Comparison of ENCODE assay signal across 2 cellular contexts in genomic region chr16:4015275-4015990, GRCh38.
TF ChIP-seq lines count a peak whose summit lies in the region.

No MANE protein-coding gene starts in this region.

TF ChIP-seq in K562, 482 proteins besides CTCF, POLR2A, EP300 and RAD21 (continued from another document and continues in another):
- no peak for TF ChIP-seq ZNF592 (IDR thresholded peaks at IDR 0.05)
- peak; percentile 81 for TF ChIP-seq JUND (IDR thresholded peaks at IDR 0.05; ENCODE audit: borderline replicate concordance, low read depth, low read length)
- TF ChIP-seq JUND (tag; IDR thresholded peaks at IDR 0.05; ENCODE audit: borderline replicate concordance, low read depth, low read length) = peak; percentile 66; the same call in 1 of the 3 replicates
- TF ChIP-seq RBBP5 (IDR thresholded peaks at IDR 0.05; ENCODE audit: borderline replicate concordance, insufficient read depth, low read length, poor library complexity, severe bottlenecking) = no peak
- no peak for TF ChIP-seq RFX5 (IDR thresholded peaks at IDR 0.05; ENCODE audit: low read depth, low read length)
- TF ChIP-seq ZNF445 (CRISPR knock-in tag; IDR thresholded peaks at IDR 0.05; ENCODE audit: low read depth) = no peak
- TF ChIP-seq BHLHE40 (IDR thresholded peaks at IDR 0.05; ENCODE audit: low read length) = no peak
- TF ChIP-seq ADNP (tag; IDR thresholded peaks at IDR 0.05) = peak; percentile 55; the same call in 1 of the 2 replicates
- TF ChIP-seq NR2C1 (IDR thresholded peaks at IDR 0.05) = 0 out of 2 replicates have a peak, but pooled peaks have one; percentile 22
- TF ChIP-seq NR2C1 (tag; IDR thresholded peaks at IDR 0.05) = 0 out of 2 replicates have a peak, but pooled peaks have one; percentile 20
- TF ChIP-seq BCOR (IDR thresholded peaks at IDR 0.05) = no peak
- TF ChIP-seq YY1 (IDR thresholded peaks at IDR 0.05; ENCODE audit: borderline replicate concordance in 1 of 3, control insufficient read depth in 1 of 3, extremely low read depth in 1 of 3, insufficient read depth in 3 of 3, insufficient read length in 1 of 3, insufficient replicate concordance in 2 of 3, low read depth in 1 of 3, low read length in 2 of 3) = no peak
- TF ChIP-seq SMARCE1 (IDR thresholded peaks at IDR 0.05) = peak; percentile 75; the same call in 1 of the 2 replicates
- no peak for TF ChIP-seq POLR2G (IDR thresholded peaks at IDR 0.05; ENCODE audit: low read depth, low read length)
- no peak for TF ChIP-seq ZNF217 (CRISPR knock-in tag; IDR thresholded peaks at IDR 0.05)
- TF ChIP-seq ZBTB43 (CRISPR knock-in tag; IDR thresholded peaks at IDR 0.05) = no peak
- TF ChIP-seq MED1 (CRISPR knock-in tag; IDR thresholded peaks at IDR 0.05; ENCODE audit: borderline replicate concordance) = no peak
- no peak for TF ChIP-seq RNF219 (CRISPR knock-in tag; IDR thresholded peaks at IDR 0.05)
- TF ChIP-seq ZNF717 (CRISPR knock-in tag; IDR thresholded peaks at IDR 0.05) = no peak
- TF ChIP-seq KDM2B (CRISPR knock-in tag; IDR thresholded peaks at IDR 0.05) = no peak
- no peak for TF ChIP-seq SMARCC2 (IDR thresholded peaks at IDR 0.05; ENCODE audit: low read depth)
- no peak for TF ChIP-seq CSDE1 (IDR thresholded peaks at IDR 0.05)
- TF ChIP-seq CEBPG (CRISPR knock-in tag; IDR thresholded peaks at IDR 0.05) = no peak
- TF ChIP-seq CEBPG (tag; conservative IDR thresholded peaks at IDR 0.05 in 1 of 2, IDR thresholded peaks at IDR 0.05 in 1 of 2) = no peak
- TF ChIP-seq GATAD2B (IDR thresholded peaks at IDR 0.05; ENCODE audit: borderline replicate concordance) = no peak
- 0 out of 4 replicates have a peak, but pooled peaks of 1 of the 2 experiments have one; percentile 16 for TF ChIP-seq KDM1A (IDR thresholded peaks at IDR 0.05)
- peak; percentile 86 for TF ChIP-seq EGR1 (conservative IDR thresholded peaks at IDR 0.05)

TF ChIP-seq in liver, 16 proteins besides CTCF, POLR2A, EP300 and RAD21 (continued from another document):
- TF ChIP-seq REST (IDR thresholded peaks at IDR 0.05) = peak; percentile 19
- no peak for TF ChIP-seq NR2F2 (IDR thresholded peaks at IDR 0.05)
- no peak for TF ChIP-seq TAF1 (conservative IDR thresholded peaks at IDR 0.05)
- peak; percentile 54 to 65 for TF ChIP-seq RXRA (IDR thresholded peaks at IDR 0.05)
TF ChIP-seq in liver: peak in this region for 7.
